15 cellular contexts compared by ENCODE assay signal in the genomic region with DNA sequence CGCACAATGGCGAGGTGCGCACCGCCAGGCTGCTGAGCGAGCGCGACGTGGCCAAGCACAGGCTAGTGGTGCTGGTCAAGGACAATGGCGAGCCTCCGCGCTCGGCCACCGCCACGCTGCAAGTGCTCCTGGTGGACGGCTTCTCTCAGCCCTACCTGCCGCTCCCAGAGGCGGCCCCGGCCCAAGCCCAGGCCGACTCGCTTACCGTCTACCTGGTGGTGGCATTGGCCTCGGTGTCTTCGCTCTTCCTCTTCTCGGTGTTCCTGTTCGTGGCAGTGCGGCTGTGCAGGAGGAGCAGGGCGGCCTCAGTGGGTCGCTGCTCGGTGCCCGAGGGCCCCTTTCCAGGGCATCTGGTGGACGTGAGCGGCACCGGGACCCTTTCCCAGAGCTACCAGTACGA. TPM values are rescaled to one million over a fixed set of nuclear protein-coding genes. Genes with fewer than 3 reads are reported as not detected.
DNase-seq lines count a peak whose midpoint lies in the region; ATAC-seq and TF ChIP-seq lines count a peak whose summit lies in the region.
"Not testable (repeated sequence)": the region's sequence is repeated elsewhere in the genome, so short reads cannot be mapped to it uniquely, and the experiment has no call there.
"Had no signal": no experiment of that assay in that cellular context is flagged by ENCODE, and none has a peak within 500 bp of the region (broad histone marks: within the 10 kb centered on the region; RNA-seq: fewer than 3 reads in every experiment).

No MANE protein-coding gene starts in this region.

- not testable (repeated sequence) for H3K27ac ChIP-seq in coronary artery

- H3K27me3 ChIP-seq in adipocyte (replicated peaks; ENCODE audit: control insufficient read depth, insufficient read depth, low read length), result not testable (repeated sequence)

- H3K27ac Mint-ChIP-seq in T-helper 17 cell; endothelial cell (ENCODE audit: unreplicated experiment); glutamatergic neuron (ENCODE audit: unreplicated experiment); neural crest cell (ENCODE audit: unreplicated experiment): not testable (repeated sequence)
- H3K27ac Mint-ChIP-seq in nephron progenitor cell (peak overlapping the region; percentile 74), progenitor cell of endocrine pancreas (peak overlapping the region; percentile 69)

- H3K4me1 ChIP-seq in adipocyte (ENCODE audit: control insufficient read depth, insufficient read depth, low read length), result not testable (repeated sequence)

- not testable (repeated sequence) for H3K36me3 Mint-ChIP-seq in T-helper 17 cell (ENCODE audit: low read depth)
- peaks cover 58% of the 10 kb centered on the region for H3K36me3 Mint-ChIP-seq in endothelial cell (ENCODE audit: low read depth, unreplicated experiment)
- H3K36me3 Mint-ChIP-seq in glutamatergic neuron (ENCODE audit: unreplicated experiment), result peaks cover 64% of the 10 kb centered on the region
- peaks cover 82% of the 10 kb centered on the region for H3K36me3 Mint-ChIP-seq in nephron progenitor cell (ENCODE audit: low read depth)
- peaks cover 60% of the 10 kb centered on the region for H3K36me3 Mint-ChIP-seq in neural crest cell (ENCODE audit: low read depth)
- peaks cover 48% of the 10 kb centered on the region for H3K36me3 Mint-ChIP-seq in progenitor cell of endocrine pancreas (ENCODE audit: insufficient read depth)

- H3K4me1 Mint-ChIP-seq in T-helper 17 cell; endothelial cell (ENCODE audit: unreplicated experiment); glutamatergic neuron (ENCODE audit: low read depth, unreplicated experiment); nephron progenitor cell; neural crest cell; progenitor cell of endocrine pancreas (ENCODE audit: low read depth): not testable (repeated sequence)

- H3K9me3 Mint-ChIP-seq in endothelial cell (ENCODE audit: unreplicated experiment) (peaks cover 45% of the 10 kb centered on the region), glutamatergic neuron (ENCODE audit: unreplicated experiment) (peaks cover 30% of the 10 kb centered on the region), nephron progenitor cell (peaks cover 95% of the 10 kb centered on the region), neural crest cell (peaks cover 28% of the 10 kb centered on the region), progenitor cell of endocrine pancreas (ENCODE audit: low read depth) (peaks cover 64% of the 10 kb centered on the region)

- not testable (repeated sequence) for TF ChIP-seq CTCF in coronary artery (IDR thresholded peaks at IDR 0.05); endothelial cell (IDR thresholded peaks at IDR 0.05; ENCODE audit: unreplicated experiment); glutamatergic neuron (IDR thresholded peaks at IDR 0.05; ENCODE audit: partially characterized antibody, unreplicated experiment); nephron progenitor cell (IDR thresholded peaks at IDR 0.05); neural crest cell (conservative IDR thresholded peaks at IDR 0.05); progenitor cell of endocrine pancreas (IDR thresholded peaks at IDR 0.05; ENCODE audit: unreplicated experiment)

- H3K27me3 Mint-ChIP-seq in T-helper 17 cell; endothelial cell (ENCODE audit: unreplicated experiment); nephron progenitor cell (ENCODE audit: low read depth, poor library complexity); neural crest cell (ENCODE audit: low read depth); progenitor cell of endocrine pancreas: not testable (repeated sequence)
- H3K27me3 Mint-ChIP-seq in glutamatergic neuron (ENCODE audit: unreplicated experiment), result peaks cover 11% of the 10 kb centered on the region

- ATAC-seq in T-helper 17 cell, result not testable (repeated sequence)

- H3K4me3 ChIP-seq in adipocyte (ENCODE audit: low read length) (peak overlapping the region; percentile 15), coronary artery (peak overlapping the region; percentile 30)

- DNase-seq in T-helper 17 cell; adipocyte (ENCODE audit: low read depth); coronary artery (ENCODE audit: low spot score); endothelial cell (ENCODE audit: low spot score); glutamatergic neuron; nephron progenitor cell; neural crest cell (ENCODE audit: low read depth, low spot score); progenitor cell of endocrine pancreas (ENCODE audit: low spot score, unreplicated experiment): not testable (repeated sequence)

- not testable (repeated sequence) for H3K36me3 ChIP-seq in adipocyte (ENCODE audit: control insufficient read depth, insufficient read depth, low read length, severe bottlenecking)

- peak overlapping the region; percentile 1 for H3K4me3 Mint-ChIP-seq in T-helper 17 cell
- peak overlapping the region; percentile 85 for H3K4me3 Mint-ChIP-seq in endothelial cell (ENCODE audit: unreplicated experiment)
- H3K4me3 Mint-ChIP-seq in glutamatergic neuron (ENCODE audit: unreplicated experiment), result peak overlapping the region; percentile 7
- H3K4me3 Mint-ChIP-seq in nephron progenitor cell; progenitor cell of endocrine pancreas (ENCODE audit: low read depth): not testable (repeated sequence)
- H3K4me3 Mint-ChIP-seq in neural crest cell, result peak overlapping the region; percentile 57

- H3K9me3 ChIP-seq in T-helper 17 cell (ENCODE audit: control insufficient read depth, low read length, poor library complexity, severe bottlenecking) (peaks cover 27% of the 10 kb centered on the region), adipocyte (ENCODE audit: control insufficient read depth, low read length) (peaks cover 93% of the 10 kb centered on the region)

- not testable (repeated sequence) for H3K9ac ChIP-seq in adipocyte (ENCODE audit: low read length)

RNA-seq across cellular contexts. Expression of a gene that starts 2.2 kb away (rescaled TPM):
- under 1 TPM in 1 of 2 donors, not detected in 1; 0.10 TPM for total RNA-seq in T-helper 17 cell
- 10.5 TPM for total RNA-seq in endothelial cell (ENCODE audit: unreplicated experiment)
- 29.5 TPM for total RNA-seq in glutamatergic neuron (ENCODE audit: unreplicated experiment)
- 5.5 and 5.6 TPM in 2 replicates for total RNA-seq in neural crest cell
- 8.3 and 9.5 TPM in 2 replicates for total RNA-seq in progenitor cell of endocrine pancreas
- total RNA-seq: B cell; Caco-2; CD4-positive, alpha-beta T cell; CD4-positive, CD25-positive, alpha-beta regulatory T cell; CD8-positive, alpha-beta memory T cell; CD8-positive, alpha-beta T cell had no signal

RNA-seq across cellular contexts. Expression of a gene that starts 24.3 kb away (rescaled TPM):
- total RNA-seq in T-helper 17 cell (not detected), endothelial cell (ENCODE audit: unreplicated experiment) (8.4 TPM), glutamatergic neuron (ENCODE audit: unreplicated experiment) (16.5 TPM), neural crest cell (5.5 TPM in 2 replicates), progenitor cell of endocrine pancreas (7.9 and 8.0 TPM in 2 replicates)
- total RNA-seq: B cell; CD4-positive, alpha-beta T cell; CD4-positive, CD25-positive, alpha-beta regulatory T cell; CD8-positive, alpha-beta T cell had no signal

RNA-seq across cellular contexts. Expression of a gene that starts 33.7 kb away (rescaled TPM):
- total RNA-seq in T-helper 17 cell (not detected), endothelial cell (ENCODE audit: unreplicated experiment) (7.1 TPM), glutamatergic neuron (ENCODE audit: unreplicated experiment) (12.7 TPM), neural crest cell (3.6 TPM in 2 replicates), progenitor cell of endocrine pancreas (6.8 and 7.4 TPM in 2 replicates)
- total RNA-seq: B cell; Caco-2; CD4-positive, alpha-beta T cell; CD4-positive, CD25-positive, alpha-beta regulatory T cell; CD8-positive, alpha-beta T cell had no signal

RNA-seq across cellular contexts. Expression of a gene that starts 38.9 kb away (rescaled TPM):
- not detected for total RNA-seq in T-helper 17 cell
- 8.4 TPM for total RNA-seq in endothelial cell (ENCODE audit: unreplicated experiment)
- total RNA-seq in glutamatergic neuron (ENCODE audit: unreplicated experiment), result 14.4 TPM
- total RNA-seq in neural crest cell, result 3.1 TPM in 2 replicates
- 5.4 and 7.2 TPM in 2 replicates for total RNA-seq in progenitor cell of endocrine pancreas
- total RNA-seq: B cell; Caco-2; CD4-positive, alpha-beta memory T cell; CD4-positive, alpha-beta T cell; CD4-positive, CD25-positive, alpha-beta regulatory T cell; CD8-positive, alpha-beta memory T cell; CD8-positive, alpha-beta T cell had no signal

RNA-seq across cellular contexts. Expression of a gene that starts 48.0 kb away (rescaled TPM):
- total RNA-seq in T-helper 17 cell (not detected), endothelial cell (ENCODE audit: unreplicated experiment) (6.4 TPM), glutamatergic neuron (ENCODE audit: unreplicated experiment) (10.6 TPM), neural crest cell (2.7 and 3.6 TPM in 2 replicates), progenitor cell of endocrine pancreas (4.7 and 5.9 TPM in 2 replicates)
- total RNA-seq: B cell; Caco-2; CD4-positive, alpha-beta memory T cell; CD4-positive, alpha-beta T cell; CD4-positive, CD25-positive, alpha-beta regulatory T cell; CD8-positive, alpha-beta memory T cell; CD8-positive, alpha-beta T cell had no signal
